1 cellular context compared by ENCODE assay signal in genomic region chr1:167748901-167749300, GRCh38.
TF ChIP-seq lines count a peak whose summit lies in the region.

No MANE protein-coding gene starts in this region.

TF ChIP-seq in SK-N-SH, 30 proteins besides CTCF, POLR2A, EP300 and RAD21 (continued from another document):
- TF ChIP-seq USF2 (IDR thresholded peaks at IDR 0.05; ENCODE audit: borderline replicate concordance, low read depth, low read length) (no peak), FOSL2 (IDR thresholded peaks at IDR 0.05; ENCODE audit: borderline replicate concordance, low read depth) (no peak), IRF3 (IDR thresholded peaks at IDR 0.05; ENCODE audit: low read depth, low read length) (no peak)
